Comparison of ENCODE assay signal across 8 cellular contexts in the genomic region with DNA sequence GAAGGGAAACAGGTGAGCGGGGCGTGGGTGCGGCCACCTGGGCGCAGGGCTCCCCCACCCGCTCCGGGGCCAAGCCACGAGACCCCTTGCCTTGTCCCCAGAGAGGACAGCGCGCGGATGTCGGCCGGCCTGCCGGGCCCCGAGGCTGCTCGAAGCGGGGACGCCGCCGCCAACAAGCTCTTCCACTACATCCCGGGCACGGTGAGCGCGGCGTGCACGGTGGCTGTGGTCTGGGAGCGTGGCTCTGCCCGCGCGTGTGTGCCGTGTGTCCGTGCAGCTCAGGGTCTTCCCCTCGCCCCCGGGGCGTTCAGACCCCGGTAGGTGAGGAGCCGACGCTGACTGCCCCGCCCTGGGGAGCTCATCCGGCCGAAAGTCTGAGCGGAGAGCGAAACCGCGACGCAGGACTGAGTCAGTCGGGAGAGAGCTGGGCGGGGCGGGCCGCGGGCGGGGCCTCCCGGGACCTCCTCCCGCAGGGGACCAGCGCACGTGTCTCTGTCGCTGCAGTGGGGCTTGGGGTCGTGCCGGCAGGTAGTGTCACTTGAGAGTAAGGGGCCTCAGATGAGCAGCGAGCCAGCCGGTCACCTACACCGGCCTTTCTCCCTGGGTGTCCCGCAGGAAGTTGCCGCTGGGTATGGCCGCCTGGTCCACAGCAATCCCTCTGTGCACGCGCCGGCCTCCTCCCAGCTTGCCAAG. TPM values are rescaled to one million over a fixed set of nuclear protein-coding genes. Genes with fewer than 3 reads are reported as not detected.
DNase-seq lines count a peak whose midpoint lies in the region; ATAC-seq lines count a peak whose summit lies in the region.

No MANE protein-coding gene starts in this region.

- H2AK5ac ChIP-seq in mesendoderm (ENCODE audit: low read length): no peak overlapping the region

- DNase-seq in CD4-positive, CD25-positive, alpha-beta regulatory T cell: peak; percentile 52 to 87 (median 65)
- DNase-seq in KG1 (lab: John Stamatoyannopoulos, UW) (peak; percentile 21), mesendoderm (peak; percentile 69), pons (ENCODE audit: low spot score) (no peak)
- DNase-seq in activated CD4-positive, alpha-beta T cell treated with anti-CD3 and anti-CD28 coated beads, Interleukin-2, amount 50 U/mL, for 1 hour: peak; percentile 80
- DNase-seq in stimulated activated CD8-positive, alpha-beta memory T cell treated with anti-CD3 and anti-CD28 coated beads, Interleukin-15, amount 100 ng/mL, for 4 hours (ENCODE audit: low read depth in 2 of 2): peak; percentile 68 to 72

- no CpG with 5 or more reads among the region's 67 CpGs for WGBS in mesendoderm (ENCODE audit: extremely low coverage, insufficient coverage, low lambda C conversion rate)

- H3K4me1 ChIP-seq in CD4-positive, CD25-positive, alpha-beta regulatory T cell (ENCODE audit: control insufficient read depth, insufficient read depth, low read length, poor library complexity, severe bottlenecking): peaks cover 21% of the 10 kb centered on the region
- H3K4me1 ChIP-seq in duodenal mucosa (ENCODE audit: control insufficient read depth in 1 of 2, insufficient read depth in 2 of 2, low read length in 2 of 2): peaks cover 7 to 17% of the 10 kb centered on the region in 2 donors
- no peaks in the 10 kb centered on the region for H3K4me1 ChIP-seq in mesendoderm (ENCODE audit: control insufficient read depth, low read depth, low read length)

- no peaks in the 10 kb centered on the region for H3K79me2 ChIP-seq in mesendoderm (ENCODE audit: control insufficient read depth, insufficient read depth, low read length)

- peak; percentile 91 to 92 for ATAC-seq in CD4-positive, CD25-positive, alpha-beta regulatory T cell (ENCODE audit: low read depth in 2 of 2)
- peak; percentile 43 for ATAC-seq in GM21367 (IDR thresholded peaks at IDR 0.05; ENCODE audit: unreplicated experiment)

- no peak overlapping the region for H3K4ac ChIP-seq in mesendoderm (ENCODE audit: low read depth, low read length)

- H4K8ac ChIP-seq in mesendoderm (ENCODE audit: low read depth, low read length): no peak overlapping the region

- H3K36me3 ChIP-seq in CD4-positive, CD25-positive, alpha-beta regulatory T cell (ENCODE audit: control insufficient read depth, insufficient read depth, low read length): no peaks in the 10 kb centered on the region
- H3K36me3 ChIP-seq in duodenal mucosa (ENCODE audit: control insufficient read depth in 1 of 2, insufficient read depth in 2 of 2, low read length in 2 of 2) (no peaks in the 10 kb centered on the region), mesendoderm (ENCODE audit: control insufficient read depth, insufficient read depth, low read length) (no peaks in the 10 kb centered on the region)

- H2BK15ac ChIP-seq in mesendoderm (replicated peaks; ENCODE audit: low read depth): no peak overlapping the region

- no peaks in the 10 kb centered on the region for H3K9me3 Mint-ChIP-seq in CD4-positive, CD25-positive, alpha-beta regulatory T cell

- H3K56ac ChIP-seq in mesendoderm (ENCODE audit: low read length): peak overlapping the region; percentile 94

- no peaks in the 10 kb centered on the region for H3K36me3 Mint-ChIP-seq in CD4-positive, CD25-positive, alpha-beta regulatory T cell

- H3K4me3 ChIP-seq in CD4-positive, CD25-positive, alpha-beta regulatory T cell (ENCODE audit: low read depth, low read length): no peak overlapping the region
- peak overlapping the region; percentile 68 to 71 for H3K4me3 ChIP-seq in duodenal mucosa (ENCODE audit: low read depth in 1 of 2, low read length in 2 of 2)
- H3K4me3 ChIP-seq in mesendoderm (ENCODE audit: low read length): peak overlapping the region; percentile 30

- H3K27me3 ChIP-seq in CD4-positive, CD25-positive, alpha-beta regulatory T cell (ENCODE audit: control insufficient read depth, insufficient read depth, low read length): no peaks in the 10 kb centered on the region
- H3K27me3 ChIP-seq in duodenal mucosa (ENCODE audit: control insufficient read depth in 1 of 2, insufficient read depth in 2 of 2, low read length in 2 of 2) (peaks cover 25 to 28% of the 10 kb centered on the region in 2 donors), mesendoderm (ENCODE audit: insufficient read depth, low read length, poor library complexity) (no peaks in the 10 kb centered on the region)

- peak overlapping the region; percentile 79 for H3K4me2 ChIP-seq in mesendoderm (ENCODE audit: low read length)

- H3K9ac ChIP-seq in duodenal mucosa (ENCODE audit: low read depth in 1 of 2, low read length in 2 of 2): peak overlapping the region; percentile 52 to 65
- H3K9ac ChIP-seq in mesendoderm (ENCODE audit: low read length): peak overlapping the region; percentile 81

- H3K9me3 ChIP-seq in CD4-positive, CD25-positive, alpha-beta regulatory T cell (ENCODE audit: control insufficient read depth in 2 of 2, low read length in 2 of 2): no peaks in the 10 kb centered on the region
- no peaks in the 10 kb centered on the region for H3K9me3 ChIP-seq in duodenal mucosa (ENCODE audit: control insufficient read depth in 1 of 2, low read length in 2 of 2)

- no peak overlapping the region for H3K18ac ChIP-seq in mesendoderm (ENCODE audit: low read length)

- H2BK120ac ChIP-seq in mesendoderm (ENCODE audit: low read depth, low read length): no peak overlapping the region

- H3K23ac ChIP-seq in mesendoderm (ENCODE audit: low read length): no peak overlapping the region

- H2BK5ac ChIP-seq in mesendoderm (ENCODE audit: low read length): no peak overlapping the region

- no peak overlapping the region for H4K5ac ChIP-seq in mesendoderm (ENCODE audit: low read length)

- H3K27me3 Mint-ChIP-seq in CD4-positive, CD25-positive, alpha-beta regulatory T cell: no peaks in the 10 kb centered on the region

- H3K4me1 Mint-ChIP-seq in CD4-positive, CD25-positive, alpha-beta regulatory T cell: peaks cover 0 to 15% (median 0%) of the 10 kb centered on the region in 4 donors

- H3K79me1 ChIP-seq in mesendoderm (ENCODE audit: low read length): no peaks in the 10 kb centered on the region

- no peak overlapping the region for H3K27ac Mint-ChIP-seq in CD4-positive, CD25-positive, alpha-beta regulatory T cell

- H3K4me3 Mint-ChIP-seq in CD4-positive, CD25-positive, alpha-beta regulatory T cell: peak overlapping the region; percentile 54 to 89 (median 79)

- peak overlapping the region; percentile 68 for H3K27ac ChIP-seq in CD4-positive, CD25-positive, alpha-beta regulatory T cell (ENCODE audit: insufficient read depth, low read length, poor library complexity, severe bottlenecking)
- peak overlapping the region; percentile 73 for H3K27ac ChIP-seq in duodenal mucosa (ENCODE audit: low read depth, low read length)
- no peak overlapping the region for H3K27ac ChIP-seq in mesendoderm (ENCODE audit: low read depth, low read length)

RNA-seq across cellular contexts. Expression of a gene that starts 0.5 kb away (rescaled TPM):
- total RNA-seq in CD4-positive, CD25-positive, alpha-beta regulatory T cell: 2.5 TPM
- under 1 TPM in 2 of 4 donors, not detected in 2; 0.39 to 0.61 TPM for polyA plus RNA-seq in CD4-positive, CD25-positive, alpha-beta regulatory T cell
- polyA plus RNA-seq in mesendoderm (2013, experiment 1 of 2): 0.20 TPM
- polyA plus RNA-seq in mesendoderm (2013, experiment 2 of 2): 0.28 TPM

RNA-seq across cellular contexts. Expression of a gene that starts 6.4 kb away (rescaled TPM):
- 28.4 TPM for total RNA-seq in CD4-positive, CD25-positive, alpha-beta regulatory T cell
- 1 to 10 TPM; 1.5 to 1.6 (median 1.6) TPM for polyA plus RNA-seq in CD4-positive, CD25-positive, alpha-beta regulatory T cell
- polyA plus RNA-seq in mesendoderm (2013, experiment 1 of 2): 10.4 TPM
- polyA plus RNA-seq in mesendoderm (2013, experiment 2 of 2): 10.3 TPM

RNA-seq across cellular contexts. Expression of a gene that starts 7.7 kb away (rescaled TPM):
- total RNA-seq in CD4-positive, CD25-positive, alpha-beta regulatory T cell: 54.0 TPM
- polyA plus RNA-seq in CD4-positive, CD25-positive, alpha-beta regulatory T cell: 10 to 100 TPM; 36.8 to 56.6 (median 53.5) TPM
- polyA plus RNA-seq in mesendoderm (2013, experiment 1 of 2): 80.8 TPM
- polyA plus RNA-seq in mesendoderm (2013, experiment 2 of 2): 79.8 TPM

RNA-seq across cellular contexts. Expression of a gene that starts 15.1 kb away (rescaled TPM):
- not detected for total RNA-seq in CD4-positive, CD25-positive, alpha-beta regulatory T cell
- not detected for polyA plus RNA-seq in CD4-positive, CD25-positive, alpha-beta regulatory T cell
- polyA plus RNA-seq in mesendoderm (2013, experiment 1 of 2): not detected
- not detected for polyA plus RNA-seq in mesendoderm (2013, experiment 2 of 2)

RNA-seq across cellular contexts. Expression of a gene that starts 33.1 kb away (rescaled TPM):
- total RNA-seq in CD4-positive, CD25-positive, alpha-beta regulatory T cell: 25.9 TPM
- polyA plus RNA-seq in CD4-positive, CD25-positive, alpha-beta regulatory T cell: 1 to 10 TPM in 2 of 4 donors, under 1 TPM in 1, not detected in 1; 0.21 to 1.3 (median 1.1) TPM
- polyA plus RNA-seq in mesendoderm (2013, experiment 1 of 2): 0.27 TPM
- 0.34 TPM for polyA plus RNA-seq in mesendoderm (2013, experiment 2 of 2)
